15 cellular contexts compared by ENCODE assay signal in genomic region chr11:122486793-122487495, GRCh38.
DNase-seq lines count a peak whose midpoint lies in the region; ATAC-seq, FAIRE-seq and TF ChIP-seq lines count a peak whose summit lies in the region.
"Had no signal": no experiment of that assay in that cellular context is flagged by ENCODE, and none has a peak within 500 bp of the region (broad histone marks: within the 10 kb centered on the region; RNA-seq: fewer than 3 reads in every experiment).

No MANE protein-coding gene starts in this region.

- peaks cover 4% of the 10 kb centered on the region; the same call in 1 of the 2 replicates for H3K4me1 Mint-ChIP-seq in WTC11
- H3K4me1 Mint-ChIP-seq: activated naive CD4-positive, alpha-beta T cell treated with anti-CD3 and anti-CD28 coated beads, Interleukin-2, amount 10 ng/mL, durations not matched to agents 7 days and 5 days had no signal

- no peaks in the 10 kb centered on the region for H3K27me3 ChIP-seq in Karpas-422 (ENCODE audit: low read length)
- H3K27me3 ChIP-seq: BLaER1, left lung, tibial artery had no signal

- no peaks in the 10 kb centered on the region for H3K9me2 ChIP-seq in Karpas-422 (replicated peaks; ENCODE audit: insufficient read depth, low read length)

- peaks cover 8% of the 10 kb centered on the region for H3K27me3 Mint-ChIP-seq in WTC11 (ENCODE audit: low read depth)
- H3K27me3 Mint-ChIP-seq: activated naive CD4-positive, alpha-beta T cell treated with anti-CD3 and anti-CD28 coated beads, Interleukin-2, amount 10 ng/mL, durations not matched to agents 7 days and 5 days had no signal

- H3K27ac Mint-ChIP-seq in WTC11: no peak overlapping the region
- H3K27ac Mint-ChIP-seq: activated naive CD4-positive, alpha-beta T cell treated with anti-CD3 and anti-CD28 coated beads, Interleukin-2, amount 10 ng/mL, durations not matched to agents 7 days and 5 days had no signal

- DNase-seq in EL (peak; percentile 1), Karpas-422 (peak; percentile 38), WTC11 (ENCODE audit: low spot score) (peak; percentile 56), iPS-NIHi7 (ENCODE audit: extremely low spot score) (peak; percentile 61), NCI-H187 (lab: John Stamatoyannopoulos, UW) (no peak), kidney (no peak), Right ventricle myocardium superior (no peak)
- DNase-seq in activated CD4-positive, alpha-beta T cell treated with anti-CD3 and anti-CD28 coated beads, Interleukin-2, amount 50 U/mL, for 48 hours: no peak
- DNase-seq: activated naive CD4-positive, alpha-beta T cell treated with anti-CD3 and anti-CD28 coated beads, Interleukin-2, amount 10 ng/mL, durations not matched to agents 7 days and 5 days; DMS79; left lung; tibial artery had no signal

- H3K79me2 ChIP-seq in Karpas-422 (ENCODE audit: low read length): no peaks in the 10 kb centered on the region

- no peak overlapping the region for H3K4me3 Mint-ChIP-seq in WTC11
- H3K4me3 Mint-ChIP-seq: activated naive CD4-positive, alpha-beta T cell treated with anti-CD3 and anti-CD28 coated beads, Interleukin-2, amount 10 ng/mL, durations not matched to agents 7 days and 5 days had no signal

- ATAC-seq in WTC11 (peak; percentile 81), Right ventricle myocardium superior (ENCODE audit: poor library complexity) (no peak)
- ATAC-seq: left lung had no signal

- no peak overlapping the region for H3K4me2 ChIP-seq in Karpas-422 (ENCODE audit: low read depth, low read length, poor library complexity, severe bottlenecking)
- H3K4me2 ChIP-seq: BLaER1 had no signal

- no peak overlapping the region for H3K27ac ChIP-seq in Karpas-422 (ENCODE audit: low read length)
- no peak overlapping the region for H3K27ac ChIP-seq in kidney (ENCODE audit: low read depth in 2 of 2, low read length in 2 of 2)
- H3K27ac ChIP-seq: BLaER1, HL-60, left lung, tibial artery had no signal

- FAIRE-seq in kidney (lab: Jason Lieb, UNC): no peak
- FAIRE-seq: bronchial epithelial cell had no signal

- intact Hi-C loops in kidney (cut with DNase I): no loop called here
- intact Hi-C loops in Right ventricle myocardium superior (cut with DNase I): no loop called here

- no peak overlapping the region for H2AFZ ChIP-seq in Karpas-422 (ENCODE audit: low read length)

- peaks cover 11% of the 10 kb centered on the region for H3K36me3 Mint-ChIP-seq in WTC11
- H3K36me3 Mint-ChIP-seq: activated naive CD4-positive, alpha-beta T cell treated with anti-CD3 and anti-CD28 coated beads, Interleukin-2, amount 10 ng/mL, durations not matched to agents 7 days and 5 days had no signal

- no peak overlapping the region for H3K4me3 ChIP-seq in Karpas-422 (ENCODE audit: low read length)
- no peak overlapping the region for H3K4me3 ChIP-seq in kidney (ENCODE audit: low read length in 2 of 2)
- H3K4me3 ChIP-seq: BLaER1, left lung, tibial artery had no signal

- H3K9ac ChIP-seq in Karpas-422 (ENCODE audit: low read length) (no peak overlapping the region), kidney (ENCODE audit: low read length in 2 of 2) (no peak overlapping the region)
- H3K9ac ChIP-seq: BLaER1 had no signal

- no peaks in the 10 kb centered on the region for H3K4me1 ChIP-seq in Karpas-422 (ENCODE audit: low read length)
- H3K4me1 ChIP-seq in kidney (ENCODE audit: control insufficient read depth in 1 of 2, insufficient read depth in 1 of 2, low read depth in 1 of 2, low read length in 2 of 2): no peaks in the 10 kb centered on the region
- H3K4me1 ChIP-seq: left lung had no signal

- H3K9me3 ChIP-seq in Karpas-422 (ENCODE audit: low read length) (no peaks in the 10 kb centered on the region), kidney (ENCODE audit: control insufficient read depth in 1 of 2, low read length in 2 of 2) (peaks cover 0 to 14% of the 10 kb centered on the region in 2 donors)

- H4K20me1 ChIP-seq in Karpas-422 (ENCODE audit: insufficient read depth, low read depth, low read length): no peaks in the 10 kb centered on the region
- H4K20me1 ChIP-seq: BLaER1 had no signal

- peaks cover 24% of the 10 kb centered on the region for H3K9me3 Mint-ChIP-seq in WTC11

- H3K36me3 ChIP-seq in Karpas-422 (ENCODE audit: insufficient read depth, low read length): no peaks in the 10 kb centered on the region
- H3K36me3 ChIP-seq in kidney (ENCODE audit: control insufficient read depth in 1 of 2, insufficient read depth in 2 of 2, low read length in 2 of 2): no peaks in the 10 kb centered on the region
- H3K36me3 ChIP-seq: BLaER1, left lung, tibial artery had no signal

- no peak for TF ChIP-seq CTCF in WTC11 (IDR thresholded peaks at IDR 0.05)
- no peak for TF ChIP-seq CTCF in kidney (IDR thresholded peaks at IDR 0.05; ENCODE audit: borderline replicate concordance, extremely low read depth, insufficient read depth)

- CTCF ChIA-PET in WTC11 (lab: Charles Lee): interaction anchor here (1.0 to 1.1 kb wide), 3 partner anchors 131 to 379 kb away, joined by 3 to 5 read pairs (median 3); no protein-coding TSS in a partner anchor

- POLR2A ChIA-PET in WTC11 (lab: Charles Lee): no interaction called here

TF ChIP-seq in WTC11, 78 proteins besides CTCF, POLR2A, EP300 and RAD21:
- no peak for TF ChIP-seq EMX1 (CRISPR knock-in tag; IDR thresholded peaks at IDR 0.05)
- TF ChIP-seq PRDM15 (CRISPR knock-in tag; IDR thresholded peaks at IDR 0.05): peak; percentile 98

Comparison
In these comparisons a context has a peak if more than half of its experiments do, and no peak if none do; other contexts are left out.
1. DNase-seq: peak in EL (single experiment), Karpas-422 (single experiment), WTC11 (single experiment) and iPS-NIHi7 (single experiment); none in NCI-H187 (0 of 2), kidney (single experiment), activated CD4-positive, alpha-beta T cell treated with anti-CD3 and anti-CD28 coated beads, Interleukin-2, amount 50 U/mL, for 48 hours (0 of 2) and Right ventricle myocardium superior (single experiment).